ENCODE assay signal across 31 cellular contexts in the genomic region with DNA sequence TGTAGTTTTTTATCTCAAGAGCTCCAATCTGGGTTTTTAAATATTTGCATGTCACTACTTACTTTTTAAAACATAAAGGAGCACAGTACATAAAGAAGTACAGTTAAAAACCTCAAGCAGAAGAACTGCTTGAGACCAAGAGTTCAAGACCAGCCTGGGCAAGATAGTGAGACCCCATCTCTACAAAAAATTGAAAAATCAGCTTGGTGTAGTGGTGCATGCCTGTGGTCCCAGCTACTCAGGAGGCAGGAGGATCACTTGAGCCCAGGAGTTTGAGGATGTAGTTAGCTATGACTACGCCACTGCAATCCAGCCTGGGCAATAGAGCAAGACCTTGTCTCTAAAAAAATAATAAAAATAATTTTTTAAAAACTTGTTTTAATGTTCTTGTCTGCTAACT.
DNase-seq lines count a peak whose midpoint lies in the region; ATAC-seq and TF ChIP-seq lines count a peak whose summit lies in the region.
"Had no signal": no experiment of that assay in that cellular context is flagged by ENCODE, and none has a peak within 500 bp of the region (broad histone marks: within the 10 kb centered on the region; RNA-seq: fewer than 3 reads in every experiment).

No MANE protein-coding gene starts in this region.

- TF ChIP-seq CTCF in HEK293 (tag by site-specific recombination; IDR thresholded peaks at IDR 0.05) (no peak), WTC11 (IDR thresholded peaks at IDR 0.05) (no peak)

- H3K36me3 Mint-ChIP-seq in WTC11 = no peaks in the 10 kb centered on the region
- H3K36me3 Mint-ChIP-seq: CD14-positive monocyte; CD4-positive, alpha-beta memory T cell; CD4-positive, CD25-positive, alpha-beta regulatory T cell; CD8-positive, alpha-beta memory T cell; CD8-positive, alpha-beta T cell had no signal

- no peak overlapping the region for H3K4me3 Mint-ChIP-seq in WTC11
- H3K4me3 Mint-ChIP-seq: B cell; CD14-positive monocyte; CD4-positive, alpha-beta memory T cell; CD4-positive, alpha-beta T cell; CD8-positive, alpha-beta memory T cell; CD8-positive, alpha-beta T cell had no signal

- peaks cover 4% of the 10 kb centered on the region; the same call in 1 of the 2 replicates for H3K9me3 Mint-ChIP-seq in WTC11
- H3K9me3 Mint-ChIP-seq: CD4-positive, alpha-beta memory T cell; CD4-positive, alpha-beta T cell; CD8-positive, alpha-beta T cell had no signal

- H3K9me3 ChIP-seq in HEK293 (ENCODE audit: control insufficient read depth, insufficient read depth, low read depth, low read length) = no peaks in the 10 kb centered on the region
- H3K9me3 ChIP-seq: A549; BE2C; BLaER1; BLaER1 treated with 17β-estradiol and CSF1 and Interleukin-3, amounts not matched to agents 10 nM and 100 nM; Caco-2 had no signal

- POLR2A ChIA-PET in HEK293 (lab: Yijun Ruan, JAX) = no interaction called here
- POLR2A ChIA-PET in WTC11 (lab: Charles Lee) = no interaction called here

- no peaks in the 10 kb centered on the region for H3K27me3 Mint-ChIP-seq in WTC11 (ENCODE audit: low read depth)
- H3K27me3 Mint-ChIP-seq: B cell; CD4-positive, alpha-beta memory T cell; CD4-positive, alpha-beta T cell; CD4-positive, CD25-positive, alpha-beta regulatory T cell; CD8-positive, alpha-beta memory T cell had no signal

- H3K27ac ChIP-seq in HEK293 (ENCODE audit: extremely low read depth, low read depth, low read length) = no peak overlapping the region
- H3K27ac ChIP-seq: 22Rv1; A549; BLaER1; BLaER1 treated with 17β-estradiol and CSF1 and Interleukin-3, amounts not matched to agents 10 nM and 100 nM; C4-2B had no signal

- CTCF ChIA-PET in HEK293 (lab: Yijun Ruan, JAX) = interaction anchor here (0.6 kb wide), 1 partner anchor 732 kb away, joined by 3 read pairs; no protein-coding TSS in a partner anchor
- CTCF ChIA-PET in WTC11 (lab: Charles Lee) = interaction anchor here (1.8 kb wide), 1 partner anchor 10 kb away, joined by 7 read pairs; no protein-coding TSS in a partner anchor

- no peak for DNase-seq in WTC11 (ENCODE audit: low spot score)
- DNase-seq in occipital lobe (lab: John Stamatoyannopoulos, UW) = no peak
- no peak for DNase-seq in hypothalamus (lab: John Stamatoyannopoulos, UW)
- DNase-seq: 8988T; ACHN; AML-193; BE2C; C1 segment of cervical spinal cord; Caco-2; Calu3; CD4-positive, alpha-beta memory T cell; CD4-positive, alpha-beta T cell; CD4-positive, CD25-positive, alpha-beta regulatory T cell; CD8-positive, alpha-beta memory T cell; CD8-positive, alpha-beta T cell; COR-L47; DMS 273 treated with DMSO at 0.1 percent for 48 hours; DMS153; DMS53; DMS79; DMS79 treated with DMSO at 0.1 percent for 48 hours; DND-41; EL had no signal

- ATAC-seq in WTC11 = no peak
- ATAC-seq: A549; CD8-positive, alpha-beta T cell had no signal

- no peak overlapping the region for H3K4me3 ChIP-seq in HEK293 (ENCODE audit: low read depth, low read length)
- H3K4me3 ChIP-seq: A549; BLaER1; BLaER1 treated with 17β-estradiol and CSF1 and Interleukin-3, amounts not matched to agents 10 nM and 100 nM had no signal

- H3K27ac Mint-ChIP-seq in WTC11 = no peak overlapping the region
- H3K27ac Mint-ChIP-seq: B cell; CD14-positive monocyte; CD4-positive, alpha-beta memory T cell; CD4-positive, alpha-beta T cell; CD4-positive, CD25-positive, alpha-beta regulatory T cell; CD8-positive, alpha-beta memory T cell; CD8-positive, alpha-beta T cell had no signal

- H3K4me1 ChIP-seq in HEK293 (ENCODE audit: control insufficient read depth, insufficient read depth, low read length) = no peaks in the 10 kb centered on the region; the same call in 1 of the 2 replicates
- H3K4me1 ChIP-seq: A549, BE2C, BLaER1, Caco-2 had no signal

- H3K36me3 ChIP-seq in HEK293 (ENCODE audit: control insufficient read depth in 2 of 2, insufficient read depth in 1 of 2, low read length in 2 of 2) = no peaks in the 10 kb centered on the region; a peak in 1 of 3 replicates
- H3K36me3 ChIP-seq: BE2C; BLaER1; BLaER1 treated with 17β-estradiol and CSF1 and Interleukin-3, amounts not matched to agents 10 nM and 100 nM had no signal

- H3K4me1 Mint-ChIP-seq in WTC11 = peaks cover 3% of the 10 kb centered on the region; the same call in 1 of the 2 replicates
- H3K4me1 Mint-ChIP-seq: B cell; CD14-positive monocyte; CD4-positive, alpha-beta memory T cell; CD4-positive, CD25-positive, alpha-beta regulatory T cell; CD8-positive, alpha-beta memory T cell had no signal

TF ChIP-seq in HEK293, 187 proteins besides CTCF, POLR2A, EP300 and RAD21:
- TF ChIP-seq ZNF211 (tag by site-specific recombination; IDR thresholded peaks at IDR 0.05; ENCODE audit: low read depth) (no peak), ZNF121 (tag by site-specific recombination; IDR thresholded peaks at IDR 0.05) (0 out of 2 replicates have a peak, but pooled peaks have one; percentile 54)

TF ChIP-seq in WTC11, 78 proteins besides CTCF, POLR2A, EP300 and RAD21:
- TF ChIP-seq ZNF121 (CRISPR knock-in tag; IDR thresholded peaks at IDR 0.05) = peak; percentile 58; the same call in 1 of the 2 replicates
- TF ChIP-seq, protein P1, sequence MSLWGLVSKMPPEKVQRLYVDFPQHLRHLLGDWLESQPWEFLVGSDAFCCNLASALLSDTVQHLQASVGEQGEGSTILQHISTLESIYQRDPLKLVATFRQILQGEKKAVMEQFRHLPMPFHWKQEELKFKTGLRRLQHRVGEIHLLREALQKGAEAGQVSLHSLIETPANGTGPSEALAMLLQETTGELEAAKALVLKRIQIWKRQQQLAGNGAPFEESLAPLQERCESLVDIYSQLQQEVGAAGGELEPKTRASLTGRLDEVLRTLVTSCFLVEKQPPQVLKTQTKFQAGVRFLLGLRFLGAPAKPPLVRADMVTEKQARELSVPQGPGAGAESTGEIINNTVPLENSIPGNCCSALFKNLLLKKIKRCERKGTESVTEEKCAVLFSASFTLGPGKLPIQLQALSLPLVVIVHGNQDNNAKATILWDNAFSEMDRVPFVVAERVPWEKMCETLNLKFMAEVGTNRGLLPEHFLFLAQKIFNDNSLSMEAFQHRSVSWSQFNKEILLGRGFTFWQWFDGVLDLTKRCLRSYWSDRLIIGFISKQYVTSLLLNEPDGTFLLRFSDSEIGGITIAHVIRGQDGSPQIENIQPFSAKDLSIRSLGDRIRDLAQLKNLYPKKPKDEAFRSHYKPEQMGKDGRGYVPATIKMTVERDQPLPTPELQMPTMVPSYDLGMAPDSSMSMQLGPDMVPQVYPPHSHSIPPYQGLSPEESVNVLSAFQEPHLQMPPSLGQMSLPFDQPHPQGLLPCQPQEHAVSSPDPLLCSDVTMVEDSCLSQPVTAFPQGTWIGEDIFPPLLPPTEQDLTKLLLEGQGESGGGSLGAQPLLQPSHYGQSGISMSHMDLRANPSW (CRISPR knock-in tag; conservative IDR thresholded peaks at IDR 0.05; ENCODE audit: low read depth) = no peak
